ENCODE assay signal across 9 cellular contexts in genomic region chr18:77130229-77131099, GRCh38. TPM values are rescaled to one million over a fixed set of nuclear protein-coding genes. Genes with fewer than 3 reads are reported as not detected.
A peak's percentile ranks its signal among the peaks of the same experiment; 100 is the strongest.
DNase-seq lines count a peak whose midpoint lies in the region; ATAC-seq lines count a peak whose summit lies in the region.
"Had no signal": no experiment of that assay in that cellular context is flagged by ENCODE, and none has a peak within 500 bp of the region (broad histone marks: within the 10 kb centered on the region; RNA-seq: fewer than 3 reads in every experiment).

No MANE protein-coding gene starts in this region.

- no peaks in the 10 kb centered on the region for H3K9me3 ChIP-seq in right cardiac atrium (ENCODE audit: control insufficient read depth, low read length)

- peaks cover 75% of the 10 kb centered on the region for H3K4me1 Mint-ChIP-seq in activated T-cell treated with anti-CD3 and anti-CD28 coated beads, Interleukin-2, amount 50 U/mL, for 24 hours (ENCODE audit: low read depth)
- H3K4me1 Mint-ChIP-seq in stimulated activated naive CD8-positive, alpha-beta T cell treated with anti-CD3 and anti-CD28 coated beads, Interleukin-15, amount 100 ng/mL, for 72 hours, result peaks cover 82% of the 10 kb centered on the region

- WGBS in right cardiac atrium, result 50% methylated on average over 27 of the region's 27 CpGs

- H3K9me3 Mint-ChIP-seq in activated T-cell treated with anti-CD3 and anti-CD28 coated beads, Interleukin-2, amount 50 U/mL, for 24 hours, result no peaks in the 10 kb centered on the region
- no peaks in the 10 kb centered on the region for H3K9me3 Mint-ChIP-seq in stimulated activated naive CD8-positive, alpha-beta T cell treated with anti-CD3 and anti-CD28 coated beads, Interleukin-15, amount 100 ng/mL, for 72 hours

- H3K27me3 ChIP-seq in right cardiac atrium (ENCODE audit: control insufficient read depth, insufficient read depth), result no peaks in the 10 kb centered on the region

- H3K4me3 ChIP-seq in right cardiac atrium (ENCODE audit: low read length), result peak overlapping the region; percentile 56

- peak overlapping the region; percentile 97 for H3K4me3 Mint-ChIP-seq in activated T-cell treated with anti-CD3 and anti-CD28 coated beads, Interleukin-2, amount 50 U/mL, for 24 hours
- H3K4me3 Mint-ChIP-seq in stimulated activated naive CD8-positive, alpha-beta T cell treated with anti-CD3 and anti-CD28 coated beads, Interleukin-15, amount 100 ng/mL, for 72 hours, result peak overlapping the region; percentile 99 to 100

- DNase-seq in SIG-M5 treated with dmso at 0.1 percent for 504 hours (lab: John Stamatoyannopoulos, UW; ENCODE audit: unreplicated experiment), result peak; percentile 59
- no peak for DNase-seq in SIG-M5 (lab: John Stamatoyannopoulos, UW)
- DNase-seq in activated T-cell treated with anti-CD3 and anti-CD28 coated beads, Interleukin-2, amount 50 U/mL, for 24 hours, result peak; percentile 39
- DNase-seq in right cardiac atrium, result no peak
- no peak for DNase-seq in stimulated activated naive CD8-positive, alpha-beta T cell treated with anti-CD3 and anti-CD28 coated beads, Interleukin-15, amount 100 ng/mL, for 72 hours
- DNase-seq in NCI-H446 treated with DMSO at 0.1 percent for 48 hours (lab: John Stamatoyannopoulos, UW), result no peak
- DNase-seq in NOMO-1 treated with DMSO at 0.1 percent for 48 hours (lab: John Stamatoyannopoulos, UW; ENCODE audit: unreplicated experiment), result no peak

- ATAC-seq in right cardiac atrium (no peak), GM21576 (IDR thresholded peaks at IDR 0.05; ENCODE audit: unreplicated experiment) (no peak)
- no peak for ATAC-seq in stimulated activated naive CD8-positive, alpha-beta T cell treated with anti-CD3 and anti-CD28 coated beads, Interleukin-15, amount 100 ng/mL, for 72 hours

- H3K27ac ChIP-seq in right cardiac atrium (ENCODE audit: low read length), result peak overlapping the region; percentile 10
- H3K27ac ChIP-seq: 22Rv1 had no signal

- peaks cover 50% of the 10 kb centered on the region for H3K36me3 Mint-ChIP-seq in activated T-cell treated with anti-CD3 and anti-CD28 coated beads, Interleukin-2, amount 50 U/mL, for 24 hours (ENCODE audit: low read depth)

- H3K4me1 ChIP-seq in right cardiac atrium (ENCODE audit: control insufficient read depth, insufficient read depth, low read length), result peaks cover 3% of the 10 kb centered on the region

- intact Hi-C loops in right cardiac atrium (cut with DNase I), result loop anchor here in 2 of 4 donors (5.0 to 10.0 kb wide), 2 partner anchors 63 to 74 kb away; no protein-coding TSS in a partner anchor

- H3K27me3 Mint-ChIP-seq in activated T-cell treated with anti-CD3 and anti-CD28 coated beads, Interleukin-2, amount 50 U/mL, for 24 hours, result no peaks in the 10 kb centered on the region
- no peaks in the 10 kb centered on the region for H3K27me3 Mint-ChIP-seq in stimulated activated naive CD8-positive, alpha-beta T cell treated with anti-CD3 and anti-CD28 coated beads, Interleukin-15, amount 100 ng/mL, for 72 hours

- peak overlapping the region; percentile 98 for H3K27ac Mint-ChIP-seq in activated T-cell treated with anti-CD3 and anti-CD28 coated beads, Interleukin-2, amount 50 U/mL, for 24 hours
- peak overlapping the region; percentile 97 to 98 for H3K27ac Mint-ChIP-seq in stimulated activated naive CD8-positive, alpha-beta T cell treated with anti-CD3 and anti-CD28 coated beads, Interleukin-15, amount 100 ng/mL, for 72 hours

RNA-seq across cellular contexts. Expression of gene MBP, which starts 2.1 kb away (rescaled TPM):
- total RNA-seq in right cardiac atrium, result 10 to 100 TPM; 14.6 to 26.4 (median 19.6) TPM
- 10.5 TPM for polyA plus RNA-seq in right cardiac atrium

Comparison
In these comparisons a context has a peak if more than half of its experiments do, and no peak if none do; other contexts are left out.
1. DNase-seq: peak in SIG-M5 treated with dmso at 0.1 percent for 504 hours (single experiment) and activated T-cell treated with anti-CD3 and anti-CD28 coated beads, Interleukin-2, amount 50 U/mL, for 24 hours (single experiment); none in SIG-M5 (single experiment), right cardiac atrium (0 of 3), stimulated activated naive CD8-positive, alpha-beta T cell treated with anti-CD3 and anti-CD28 coated beads, Interleukin-15, amount 100 ng/mL, for 72 hours (0 of 2), NCI-H446 treated with DMSO at 0.1 percent for 48 hours (single experiment) and NOMO-1 treated with DMSO at 0.1 percent for 48 hours (single experiment).